In the genomic region with DNA sequence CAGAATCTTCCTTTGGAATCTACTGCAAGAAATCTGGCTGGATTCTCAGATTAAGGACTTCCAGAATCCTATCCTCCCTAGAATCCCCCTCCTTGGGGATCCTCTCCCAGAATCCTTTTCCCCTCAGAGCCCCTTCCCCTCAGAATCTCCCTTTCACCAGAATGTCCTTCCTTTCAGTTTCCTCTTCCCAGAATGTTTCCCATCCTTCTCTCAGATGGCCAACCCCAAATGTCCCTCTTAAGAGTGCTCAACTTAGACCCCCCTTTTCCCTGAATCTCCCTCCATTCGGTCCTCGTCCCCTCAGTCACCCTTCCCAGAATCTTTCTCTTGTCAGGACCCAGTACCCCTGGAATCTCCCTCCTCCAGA, we compare ENCODE assay signal across 8 cellular contexts. TPM values are rescaled to one million over a fixed set of nuclear protein-coding genes. Genes with fewer than 3 reads are reported as not detected.
DNase-seq lines count a peak whose midpoint lies in the region; ATAC-seq, FAIRE-seq and TF ChIP-seq lines count a peak whose summit lies in the region.

No MANE protein-coding gene starts in this region.

- no peak overlapping the region for H2AFZ ChIP-seq in fibroblast of lung (ENCODE audit: low read length)

- peak overlapping the region; percentile 61 for H3K4me2 ChIP-seq in fibroblast of lung (ENCODE audit: extremely low read depth, insufficient read depth, low read length)

- no peaks in the 10 kb centered on the region for H3K27me3 ChIP-seq in GM06990 (replicated peaks; ENCODE audit: control insufficient read depth, insufficient read depth, low read length)
- H3K27me3 ChIP-seq in SJSA1 (replicated peaks): no peaks in the 10 kb centered on the region
- H3K27me3 ChIP-seq in fibroblast of lung (ENCODE audit: control insufficient read depth, insufficient read depth, low read length): no peaks in the 10 kb centered on the region
- no peaks in the 10 kb centered on the region for H3K27me3 ChIP-seq in rectal smooth muscle tissue (ENCODE audit: control insufficient read depth, insufficient read depth, low read length)

- H3K4me1 ChIP-seq in SJSA1 (replicated peaks) (peaks cover 22% of the 10 kb centered on the region), fibroblast of lung (ENCODE audit: control insufficient read depth, extremely low read depth, insufficient read depth, low read length) (peaks cover 13% of the 10 kb centered on the region), rectal smooth muscle tissue (ENCODE audit: control insufficient read depth, insufficient read depth, low read length) (peaks cover 15% of the 10 kb centered on the region)

- no peak for FAIRE-seq in GM12891 (lab: Jason Lieb, UNC)

- H3K4me3 ChIP-seq in GM06990 (replicated peaks; ENCODE audit: low read depth, low read length): peak overlapping the region; percentile 63
- peak overlapping the region; percentile 75 for H3K4me3 ChIP-seq in SJSA1
- peak overlapping the region; percentile 57 to 86 (median 76) for H3K4me3 ChIP-seq in fibroblast of lung (replicated peaks in 1 of 4; ENCODE audit: control extremely low read depth in 1 of 4, insufficient read depth in 1 of 4, low read depth in 3 of 4, low read length in 4 of 4)
- H3K4me3 ChIP-seq in rectal smooth muscle tissue (ENCODE audit: low read length): peak overlapping the region; percentile 69

- ATAC-seq in GM18870 (IDR thresholded peaks at IDR 0.05; ENCODE audit: unreplicated experiment): no peak

- H3K27ac ChIP-seq in SJSA1 (peak overlapping the region; percentile 49), fibroblast of lung (ENCODE audit: insufficient read depth, low read length) (peak overlapping the region; percentile 57), rectal smooth muscle tissue (ENCODE audit: low read depth, low read length) (peak overlapping the region; percentile 92)

- H3K9ac ChIP-seq in fibroblast of lung (ENCODE audit: insufficient read depth, low read length): peak overlapping the region; percentile 91
- H3K9ac ChIP-seq in rectal smooth muscle tissue (ENCODE audit: low read length): peak overlapping the region; percentile 57

- H3K79me2 ChIP-seq in fibroblast of lung (ENCODE audit: control insufficient read depth, insufficient read depth, low read length): peaks cover 29% of the 10 kb centered on the region

- H3K9me3 ChIP-seq in SJSA1 (replicated peaks) (no peaks in the 10 kb centered on the region), fibroblast of lung (ENCODE audit: control insufficient read depth, insufficient read depth, low read depth, low read length) (no peaks in the 10 kb centered on the region)

- DNase-seq in GM06990 (ENCODE audit: extremely low read depth, insufficient read length) (no peak), SJSA1 (ENCODE audit: low read depth in 1 of 2, low spot score in 2 of 2) (no peak), fibroblast of lung (ENCODE audit: low read depth in 2 of 2) (no peak), DMS 273 treated with DMSO at 0.1 percent for 48 hours (lab: John Stamatoyannopoulos, UW) (no peak), GM12891 (ENCODE audit: insufficient read length, low spot score) (no peak)
- DNase-seq in activated effector memory CD4-positive, alpha-beta T cell treated with Interleukin-2 at 50 U/mL for 16 hours: no peak

- TF ChIP-seq POLR2A in GM12891 (IDR thresholded peaks at IDR 0.05; ENCODE audit: low read depth, low read length): no peak

- H3K36me3 ChIP-seq in GM06990 (ENCODE audit: control insufficient read depth, insufficient read depth, low read length) (peaks cover 27% of the 10 kb centered on the region), SJSA1 (peaks cover 42% of the 10 kb centered on the region), fibroblast of lung (ENCODE audit: control insufficient read depth, insufficient read depth, low read length) (peaks cover 13% of the 10 kb centered on the region), rectal smooth muscle tissue (ENCODE audit: control insufficient read depth, insufficient read depth, low read length) (peaks cover 16% of the 10 kb centered on the region)

- H4K20me1 ChIP-seq in fibroblast of lung (ENCODE audit: control insufficient read depth, extremely low read depth, insufficient read depth, low read length): no peaks in the 10 kb centered on the region

- no peak for TF ChIP-seq CTCF in GM06990 (IDR thresholded peaks at IDR 0.05; ENCODE audit: insufficient read depth, low read length, poor library complexity, severe bottlenecking)
- no peak for TF ChIP-seq CTCF in fibroblast of lung (conservative IDR thresholded peaks at IDR 0.05 in 1 of 2, IDR thresholded peaks at IDR 0.05 in 1 of 2; ENCODE audit: low read depth in 1 of 2, low read length in 2 of 2)

TF ChIP-seq in GM12891, 5 proteins besides CTCF, POLR2A, EP300 and RAD21:
- TF ChIP-seq SPI1 (IDR thresholded peaks at IDR 0.05; ENCODE audit: low read depth, low read length) (no peak), TAF1 (IDR thresholded peaks at IDR 0.05; ENCODE audit: low read depth, low read length) (no peak), PAX5 (IDR thresholded peaks at IDR 0.05; ENCODE audit: insufficient read depth, low read length, severe bottlenecking) (no peak)

RNA-seq across cellular contexts. Expression of a gene that starts 0.6 kb away (rescaled TPM):
- total RNA-seq in SJSA1 (2014; rRNA removed; shearing (Covaris generic)): 54.0 and 69.4 TPM in 2 replicates
- 149 and 271 TPM in 2 replicates for total RNA-seq in fibroblast of lung
- 1,704 and 1,950 TPM in 2 replicates for polyA plus RNA-seq in fibroblast of lung
- polyA plus RNA-seq in fibroblast of lung (2012): 3,009 and 3,161 TPM in 2 replicates
- 1,774 and 1,797 TPM in 2 replicates for polyA minus RNA-seq in fibroblast of lung (ENCODE audit: low replicate concordance)
- polyA plus RNA-seq in GM12891 (2012; ENCODE audit: low read depth, missing spikeins): 5,893 TPM

RNA-seq across cellular contexts. Expression of a gene that starts 9.0 kb away (rescaled TPM):
- total RNA-seq in SJSA1 (2014; rRNA removed; shearing (Covaris generic)): 89.0 and 100 TPM in 2 replicates
- total RNA-seq in fibroblast of lung: 46.0 and 50.2 TPM in 2 replicates
- polyA plus RNA-seq in fibroblast of lung: 77.8 and 87.2 TPM in 2 replicates
- polyA plus RNA-seq in fibroblast of lung (2012): 98.2 and 109 TPM in 2 replicates
- 126 and 137 TPM in 2 replicates for polyA minus RNA-seq in fibroblast of lung (ENCODE audit: low replicate concordance)
- polyA plus RNA-seq in GM12891 (2012; ENCODE audit: low read depth, missing spikeins): 123 TPM

RNA-seq across cellular contexts. Expression of a gene that starts 23.9 kb away (rescaled TPM):
- total RNA-seq in SJSA1 (2014; rRNA removed; shearing (Covaris generic)): 8.6 and 17.9 TPM in 2 replicates
- total RNA-seq in fibroblast of lung: 12.1 and 13.7 TPM in 2 replicates
- 10.1 and 13.1 TPM in 2 replicates for polyA plus RNA-seq in fibroblast of lung
- polyA plus RNA-seq in fibroblast of lung (2012): 22.6 and 39.1 TPM in 2 replicates
- polyA minus RNA-seq in fibroblast of lung (ENCODE audit: low replicate concordance): 65.6 and 475 TPM in 2 replicates
- 35.3 TPM for polyA plus RNA-seq in GM12891 (2012; ENCODE audit: low read depth, missing spikeins)

RNA-seq across cellular contexts. Expression of a gene that starts 29.7 kb away (rescaled TPM):
- total RNA-seq in SJSA1 (2014; rRNA removed; shearing (Covaris generic)): 2.0 and 4.3 TPM in 2 replicates
- total RNA-seq in fibroblast of lung: 3.1 and 5.6 TPM in 2 replicates
- 11.4 and 37.3 TPM in 2 replicates for polyA plus RNA-seq in fibroblast of lung
- polyA plus RNA-seq in fibroblast of lung (2012): 50.8 and 140 TPM in 2 replicates
- polyA minus RNA-seq in fibroblast of lung (ENCODE audit: low replicate concordance): 39.7 and 43.5 TPM in 2 replicates
- polyA plus RNA-seq in GM12891 (2012; ENCODE audit: low read depth, missing spikeins): 24.7 TPM

RNA-seq across cellular contexts. Expression of a gene that starts 44.3 kb away (rescaled TPM):
- 79.0 and 90.0 TPM in 2 replicates for total RNA-seq in SJSA1 (2014; rRNA removed; shearing (Covaris generic))
- 37.2 and 45.7 TPM in 2 replicates for total RNA-seq in fibroblast of lung
- 43.5 and 71.0 TPM in 2 replicates for polyA plus RNA-seq in fibroblast of lung
- 63.2 and 96.3 TPM in 2 replicates for polyA plus RNA-seq in fibroblast of lung (2012)
- polyA minus RNA-seq in fibroblast of lung (ENCODE audit: low replicate concordance): 167 and 175 TPM in 2 replicates
- polyA plus RNA-seq in GM12891 (2012; ENCODE audit: low read depth, missing spikeins): 67.0 TPM
